In the genomic region with DNA sequence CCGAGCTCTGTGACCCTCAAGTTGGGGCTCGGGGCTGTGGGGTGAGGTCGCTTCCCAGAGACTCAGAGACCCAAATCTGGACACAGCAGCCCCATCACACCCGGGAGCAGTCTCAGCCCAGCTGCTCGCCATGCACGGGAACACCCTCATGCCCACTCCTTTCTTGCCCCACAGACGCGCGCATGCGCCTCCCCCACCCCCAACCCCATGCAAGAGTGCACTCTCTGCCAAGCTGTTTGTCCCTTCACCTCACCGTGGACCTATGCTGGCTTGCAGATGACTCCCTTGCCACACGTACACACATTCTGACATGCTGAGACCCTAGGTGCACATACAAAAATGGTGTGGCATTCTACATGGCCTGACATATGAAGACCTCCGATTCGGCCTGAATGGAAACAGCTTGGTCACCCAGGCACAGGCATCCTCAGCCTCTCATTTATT, we compare ENCODE assay signal across 8 cellular contexts. TPM values are rescaled to one million over a fixed set of nuclear protein-coding genes. Genes with fewer than 3 reads are reported as not detected.
A peak's percentile ranks its signal among the peaks of the same experiment; 100 is the strongest.
DNase-seq lines count a peak whose midpoint lies in the region; ATAC-seq and TF ChIP-seq lines count a peak whose summit lies in the region.

No MANE protein-coding gene starts in this region.

- no peaks in the 10 kb centered on the region for H3K9me3 Mint-ChIP-seq in activated T-cell treated with anti-CD3 and anti-CD28 coated beads, Interleukin-2, amount 50 U/mL, for 24 hours
- H3K9me3 Mint-ChIP-seq in stimulated activated memory B cell treated with anti-CD40 and anti-IgM and Interleukin-4, amounts not matched to agents 10 μg/mL and 1 μg/mL and 100 μg/mL, for 72 hours = no peaks in the 10 kb centered on the region

- DNase-seq in HL-60 (ENCODE audit: low read depth in 1 of 2, low spot score in 1 of 2) (no peak), cardiac muscle cell (ENCODE audit: low read depth in 1 of 2, low spot score in 1 of 2) (peak; percentile 36 to 87), head of caudate nucleus (no peak), GM20000 (ENCODE audit: low spot score) (no peak)
- DNase-seq in activated T-cell treated with anti-CD3 and anti-CD28 coated beads, Interleukin-2, amount 50 U/mL, for 24 hours = peak; percentile 67
- no peak for DNase-seq in NK-92 treated with Interleukin-12 subunit alpha and Interleukin-12 subunit beta, amount 100 ng/mL, for 24 hours (lab: John Stamatoyannopoulos, UW)

- H3K4me1 Mint-ChIP-seq in activated T-cell treated with anti-CD3 and anti-CD28 coated beads, Interleukin-2, amount 50 U/mL, for 24 hours (ENCODE audit: low read depth) = peaks cover 61% of the 10 kb centered on the region
- peaks cover 39% of the 10 kb centered on the region for H3K4me1 Mint-ChIP-seq in stimulated activated memory B cell treated with anti-CD40 and anti-IgM and Interleukin-4, amounts not matched to agents 10 μg/mL and 1 μg/mL and 100 μg/mL, for 72 hours

- H3K4me1 ChIP-seq in cardiac muscle cell (ENCODE audit: low read depth) = peaks cover 24% of the 10 kb centered on the region

- TF ChIP-seq CTCF in HL-60 (IDR thresholded peaks at IDR 0.05; ENCODE audit: insufficient read depth, low read length) = no peak
- TF ChIP-seq CTCF in cardiac muscle cell (IDR thresholded peaks at IDR 0.05; ENCODE audit: low read depth, low read length) = no peak
- TF ChIP-seq CTCF in GM20000 (IDR thresholded peaks at IDR 0.05; ENCODE audit: extremely low read depth, missing control alignments) = no peak

- no peaks in the 10 kb centered on the region for H3K36me3 ChIP-seq in cardiac muscle cell

- H3K27ac Mint-ChIP-seq in activated T-cell treated with anti-CD3 and anti-CD28 coated beads, Interleukin-2, amount 50 U/mL, for 24 hours = peak overlapping the region; percentile 94
- peak overlapping the region; percentile 83 for H3K27ac Mint-ChIP-seq in stimulated activated memory B cell treated with anti-CD40 and anti-IgM and Interleukin-4, amounts not matched to agents 10 μg/mL and 1 μg/mL and 100 μg/mL, for 72 hours

- no peaks in the 10 kb centered on the region for H3K27me3 Mint-ChIP-seq in activated T-cell treated with anti-CD3 and anti-CD28 coated beads, Interleukin-2, amount 50 U/mL, for 24 hours
- H3K27me3 Mint-ChIP-seq in stimulated activated memory B cell treated with anti-CD40 and anti-IgM and Interleukin-4, amounts not matched to agents 10 μg/mL and 1 μg/mL and 100 μg/mL, for 72 hours = no peaks in the 10 kb centered on the region

- intact Hi-C loops in head of caudate nucleus (cut with DNase I) = no loop called here

- no peaks in the 10 kb centered on the region for H3K9me3 ChIP-seq in cardiac muscle cell (ENCODE audit: low read depth)

- H3K4me3 ChIP-seq in HL-60 (replicated peaks; ENCODE audit: insufficient read depth, low read length) = no peak overlapping the region
- H3K4me3 ChIP-seq in cardiac muscle cell = no peak overlapping the region

- peak overlapping the region; percentile 68 for H3K27ac ChIP-seq in HL-60 (replicated peaks)
- H3K27ac ChIP-seq in cardiac muscle cell = peak overlapping the region; percentile 77

- H3K36me3 Mint-ChIP-seq in activated T-cell treated with anti-CD3 and anti-CD28 coated beads, Interleukin-2, amount 50 U/mL, for 24 hours (ENCODE audit: low read depth) = no peaks in the 10 kb centered on the region
- H3K36me3 Mint-ChIP-seq in stimulated activated memory B cell treated with anti-CD40 and anti-IgM and Interleukin-4, amounts not matched to agents 10 μg/mL and 1 μg/mL and 100 μg/mL, for 72 hours = no peaks in the 10 kb centered on the region

- ATAC-seq in stimulated activated memory B cell treated with anti-CD40 and anti-IgM and Interleukin-4, amounts not matched to agents 10 μg/mL and 1 μg/mL and 100 μg/mL, for 72 hours = no peak
- no peak for ATAC-seq in HG02884 (IDR thresholded peaks at IDR 0.05; ENCODE audit: unreplicated experiment)

- H3K27me3 ChIP-seq in HL-60 (ENCODE audit: insufficient read depth, poor library complexity, severe bottlenecking) (no peaks in the 10 kb centered on the region), cardiac muscle cell (no peaks in the 10 kb centered on the region)

- peak overlapping the region; percentile 47 for H3K4me3 Mint-ChIP-seq in activated T-cell treated with anti-CD3 and anti-CD28 coated beads, Interleukin-2, amount 50 U/mL, for 24 hours
- H3K4me3 Mint-ChIP-seq in stimulated activated memory B cell treated with anti-CD40 and anti-IgM and Interleukin-4, amounts not matched to agents 10 μg/mL and 1 μg/mL and 100 μg/mL, for 72 hours = peak overlapping the region; percentile 48

RNA-seq across cellular contexts. Expression of a gene that starts 0.5 kb away (rescaled TPM):
- total RNA-seq in cardiac muscle cell = 7.9 and 11.4 TPM in 2 replicates
- polyA plus RNA-seq in cardiac muscle cell = 20.2 and 31.2 TPM in 2 replicates

RNA-seq across cellular contexts. Expression of a gene that starts 18.9 kb away (rescaled TPM):
- total RNA-seq in cardiac muscle cell = 4.9 and 9.4 TPM in 2 replicates
- 1.9 and 4.8 TPM in 2 replicates for polyA plus RNA-seq in cardiac muscle cell

RNA-seq across cellular contexts. Expression of a gene that starts 25.6 kb away (rescaled TPM):
- total RNA-seq in cardiac muscle cell = 2.6 and 3.5 TPM in 2 replicates
- 0.87 and 2.0 TPM in 2 replicates for polyA plus RNA-seq in cardiac muscle cell

RNA-seq across cellular contexts. Expression of a gene that starts 27.6 kb away (rescaled TPM):
- 29.3 and 33.2 TPM in 2 replicates for total RNA-seq in cardiac muscle cell
- 33.8 and 37.3 TPM in 2 replicates for polyA plus RNA-seq in cardiac muscle cell

RNA-seq across cellular contexts. Expression of a gene that starts 28.4 kb away (rescaled TPM):
- total RNA-seq in cardiac muscle cell = 68.2 and 121 TPM in 2 replicates
- 116 and 147 TPM in 2 replicates for polyA plus RNA-seq in cardiac muscle cell

Comparison
In these comparisons a context has a peak if more than half of its experiments do, and no peak if none do; other contexts are left out.
1. DNase-seq: peak in activated T-cell treated with anti-CD3 and anti-CD28 coated beads, Interleukin-2, amount 50 U/mL, for 24 hours (single experiment) and cardiac muscle cell (2 of 2); none in HL-60 (0 of 2), NK-92 treated with Interleukin-12 subunit alpha and Interleukin-12 subunit beta, amount 100 ng/mL, for 24 hours (single experiment), head of caudate nucleus (0 of 42) and GM20000 (single experiment).